ENCODE assay signal across 1 cellular context in genomic region chr3:53079791-53080555, GRCh38.
TF ChIP-seq lines count a peak whose summit lies in the region.

No MANE protein-coding gene starts in this region.

TF ChIP-seq in GM12878, 131 proteins besides CTCF, POLR2A, EP300 and RAD21 (continued from another document):
- no peak for TF ChIP-seq BRCA1 (IDR thresholded peaks at IDR 0.05; ENCODE audit: low read depth, low read length)
- no peak for TF ChIP-seq CBX3 (IDR thresholded peaks at IDR 0.05; ENCODE audit: borderline replicate concordance, low read depth)
